8 cellular contexts compared by ENCODE assay signal in genomic region chr6:217048-217659, GRCh38.
DNase-seq lines count a peak whose midpoint lies in the region; ATAC-seq, FAIRE-seq and TF ChIP-seq lines count a peak whose summit lies in the region.

No MANE protein-coding gene starts in this region.

- H2AFZ ChIP-seq in GM23248 = no peak overlapping the region

- H3K4me3 ChIP-seq in A549 = no peak overlapping the region
- H3K4me3 ChIP-seq in GM23248 = no peak overlapping the region

- peaks cover 4% of the 10 kb centered on the region for H3K27me3 ChIP-seq in GM23248 (replicated peaks; ENCODE audit: insufficient read depth)

- FAIRE-seq in A549 (lab: Jason Lieb, UNC) = no peak

- intact Hi-C loops in activated CD8-positive, alpha-beta T cell treated with anti-CD3 and anti-CD28 coated beads for 36 hours (cut with micrococcal nuclease) = no loop called here

- peaks cover 48% of the 10 kb centered on the region for H3K4me1 Mint-ChIP-seq in activated CD8-positive, alpha-beta T cell treated with anti-CD3 and anti-CD28 coated beads for 36 hours (ENCODE audit: low read depth)

- ATAC-seq in A549 (peak in 1 of 2 experiments; percentile 89; a peak in 3 of 6 replicates), GM18519 (IDR thresholded peaks at IDR 0.05; ENCODE audit: low FRiP score, unreplicated experiment) (no peak)
- no peak for ATAC-seq in activated CD8-positive, alpha-beta T cell treated with anti-CD3 and anti-CD28 coated beads for 36 hours

- no peaks in the 10 kb centered on the region for H3K79me2 ChIP-seq in GM23248 (ENCODE audit: insufficient read depth)

- no peak for TF ChIP-seq EP300 in A549 (IDR thresholded peaks at IDR 0.05)

- TF ChIP-seq RAD21 in A549 (conservative IDR thresholded peaks at IDR 0.05 in 1 of 2, IDR thresholded peaks at IDR 0.05 in 1 of 2) = 0 out of 5 replicates have a peak, but pooled peaks of 1 of the 2 experiments have one; percentile 13

- H3K27me3 Mint-ChIP-seq in activated CD8-positive, alpha-beta T cell treated with anti-CD3 and anti-CD28 coated beads for 36 hours = no peaks in the 10 kb centered on the region

- H3K9ac ChIP-seq in GM23248 = no peak overlapping the region

- CTCF ChIA-PET in A549 (lab: Yijun Ruan, JAX) = interaction anchor here (0.7 to 2.0 kb wide), 7 partner anchors 9 to 1250 kb away, joined by 3 to 8 read pairs (median 3); no protein-coding TSS in a partner anchor
- CTCF ChIA-PET in activated CD8-positive, alpha-beta T cell treated with anti-CD3 and anti-CD28 coated beads for 36 hours (lab: Charles Lee) = interaction anchor here (0.7 to 3.6 kb wide), 19 partner anchors 9 to 228 kb away, joined by 3 to 22 read pairs (median 5); partner anchors contain the start of gene DUSP22

- DNase-seq in A549 (ENCODE audit: low read depth in 1 of 2, low spot score in 1 of 2) = peak; percentile 23 to 35
- peak; percentile 22 for DNase-seq in GM23248
- DNase-seq in activated CD8-positive, alpha-beta T cell treated with anti-CD3 and anti-CD28 coated beads for 36 hours = peak; percentile 48
- DNase-seq in islet precursor cell = peak; percentile 70
- DNase-seq in mucosa of gallbladder (ENCODE audit: low spot score) = no peak
- DNase-seq in NCI-H1048 (lab: John Stamatoyannopoulos, UW) = no peak
- no peak for DNase-seq in SW480 (ENCODE audit: low spot score)

- 47% methylated on average over 12 of the region's 12 CpGs for WGBS in A549 (ENCODE audit: missing lambda C conversion rate)
- 63 to 71% methylated on average over 12 of the region's 12 CpGs for WGBS in GM23248 (ENCODE audit: low coverage in 1 of 2, low lambda C conversion rate in 2 of 2, missing lambda C conversion rate in 2 of 2), 2 experiments

- H3K4me2 ChIP-seq in A549 = no peak overlapping the region
- no peak overlapping the region for H3K4me2 ChIP-seq in GM23248 (ENCODE audit: unreplicated experiment)

- H3K4me1 ChIP-seq in A549 (no peaks in the 10 kb centered on the region), GM23248 (ENCODE audit: insufficient read depth) (no peaks in the 10 kb centered on the region)

- 0 out of 3 replicates have a peak, but pooled peaks have one; percentile 14 for TF ChIP-seq CTCF in A549 (IDR thresholded peaks at IDR 0.05)
- TF ChIP-seq CTCF in activated CD8-positive, alpha-beta T cell treated with anti-CD3 and anti-CD28 coated beads for 36 hours (IDR thresholded peaks at IDR 0.05) = peak; percentile 59

- H3K9me2 ChIP-seq in GM23248 (ENCODE audit: insufficient read depth) = no peaks in the 10 kb centered on the region

- POLR2A ChIA-PET in A549 (lab: Yijun Ruan, JAX) = no interaction called here
- POLR2A ChIA-PET in activated CD8-positive, alpha-beta T cell treated with anti-CD3 and anti-CD28 coated beads for 36 hours (lab: Charles Lee) = interaction anchor here (0.6 to 4.7 kb wide), 7 partner anchors 8 to 276 kb away, joined by 3 to 35 read pairs (median 5); partner anchors contain the start of gene IRF4

- H3F3A ChIP-seq in GM23248 (ENCODE audit: insufficient read depth) = no peaks in the 10 kb centered on the region

- H3K27ac ChIP-seq in A549 (no peak overlapping the region), GM23248 (no peak overlapping the region)

- peaks cover 2% of the 10 kb centered on the region for H3K9me3 Mint-ChIP-seq in activated CD8-positive, alpha-beta T cell treated with anti-CD3 and anti-CD28 coated beads for 36 hours

- no peaks in the 10 kb centered on the region for H3K36me3 ChIP-seq in GM23248 (ENCODE audit: low read depth)

- H3K9me3 ChIP-seq in A549 = no peaks in the 10 kb centered on the region; the same call in 2 of the 3 replicates
- no peaks in the 10 kb centered on the region for H3K9me3 ChIP-seq in GM23248 (ENCODE audit: low read depth)

- no peaks in the 10 kb centered on the region for H3K36me3 Mint-ChIP-seq in activated CD8-positive, alpha-beta T cell treated with anti-CD3 and anti-CD28 coated beads for 36 hours (ENCODE audit: low read depth)

- TF ChIP-seq POLR2A in A549 (IDR thresholded peaks at IDR 0.05; ENCODE audit: low read length) = no peak

- in situ Hi-C loops in GM23248 (cut with MboI) = no loop called here

- no peak overlapping the region for H3K27ac Mint-ChIP-seq in activated CD8-positive, alpha-beta T cell treated with anti-CD3 and anti-CD28 coated beads for 36 hours

- no peaks in the 10 kb centered on the region for H4K20me1 ChIP-seq in GM23248 (ENCODE audit: insufficient read depth)

- H3K4me3 Mint-ChIP-seq in activated CD8-positive, alpha-beta T cell treated with anti-CD3 and anti-CD28 coated beads for 36 hours = no peak overlapping the region

TF ChIP-seq in A549, 52 proteins besides CTCF, POLR2A, EP300 and RAD21:
- no peak for TF ChIP-seq TP53 (CRISPR knock-in tag; IDR thresholded peaks at IDR 0.05)
- no peak for TF ChIP-seq BHLHE40 (IDR thresholded peaks at IDR 0.05; ENCODE audit: low read depth, low read length)
- no peak for TF ChIP-seq FOSL2 (IDR thresholded peaks at IDR 0.05)
- no peak for TF ChIP-seq FOSL2 (CRISPR knock-in tag; IDR thresholded peaks at IDR 0.05)
- no peak for TF ChIP-seq ESRRA (IDR thresholded peaks at IDR 0.05; ENCODE audit: borderline replicate concordance, low read length)
- TF ChIP-seq ZC3H11A (IDR thresholded peaks at IDR 0.05) = no peak
- TF ChIP-seq BCL3 (IDR thresholded peaks at IDR 0.05) = no peak
- no peak for TF ChIP-seq RARB (CRISPR knock-in tag; IDR thresholded peaks at IDR 0.05)
- TF ChIP-seq EHF (CRISPR knock-in tag; IDR thresholded peaks at IDR 0.05) = no peak
- no peak for TF ChIP-seq NFE2L2 (conservative IDR thresholded peaks at IDR 0.05; ENCODE audit: low read length)
- TF ChIP-seq, protein P1, sequence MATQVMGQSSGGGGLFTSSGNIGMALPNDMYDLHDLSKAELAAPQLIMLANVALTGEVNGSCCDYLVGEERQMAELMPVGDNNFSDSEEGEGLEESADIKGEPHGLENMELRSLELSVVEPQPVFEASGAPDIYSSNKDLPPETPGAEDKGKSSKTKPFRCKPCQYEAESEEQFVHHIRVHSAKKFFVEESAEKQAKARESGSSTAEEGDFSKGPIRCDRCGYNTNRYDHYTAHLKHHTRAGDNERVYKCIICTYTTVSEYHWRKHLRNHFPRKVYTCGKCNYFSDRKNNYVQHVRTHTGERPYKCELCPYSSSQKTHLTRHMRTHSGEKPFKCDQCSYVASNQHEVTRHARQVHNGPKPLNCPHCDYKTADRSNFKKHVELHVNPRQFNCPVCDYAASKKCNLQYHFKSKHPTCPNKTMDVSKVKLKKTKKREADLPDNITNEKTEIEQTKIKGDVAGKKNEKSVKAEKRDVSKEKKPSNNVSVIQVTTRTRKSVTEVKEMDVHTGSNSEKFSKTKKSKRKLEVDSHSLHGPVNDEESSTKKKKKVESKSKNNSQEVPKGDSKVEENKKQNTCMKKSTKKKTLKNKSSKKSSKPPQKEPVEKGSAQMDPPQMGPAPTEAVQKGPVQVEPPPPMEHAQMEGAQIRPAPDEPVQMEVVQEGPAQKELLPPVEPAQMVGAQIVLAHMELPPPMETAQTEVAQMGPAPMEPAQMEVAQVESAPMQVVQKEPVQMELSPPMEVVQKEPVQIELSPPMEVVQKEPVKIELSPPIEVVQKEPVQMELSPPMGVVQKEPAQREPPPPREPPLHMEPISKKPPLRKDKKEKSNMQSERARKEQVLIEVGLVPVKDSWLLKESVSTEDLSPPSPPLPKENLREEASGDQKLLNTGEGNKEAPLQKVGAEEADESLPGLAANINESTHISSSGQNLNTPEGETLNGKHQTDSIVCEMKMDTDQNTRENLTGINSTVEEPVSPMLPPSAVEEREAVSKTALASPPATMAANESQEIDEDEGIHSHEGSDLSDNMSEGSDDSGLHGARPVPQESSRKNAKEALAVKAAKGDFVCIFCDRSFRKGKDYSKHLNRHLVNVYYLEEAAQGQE (IDR thresholded peaks at IDR 0.05) = no peak
- TF ChIP-seq CEBPB (IDR thresholded peaks at IDR 0.05) = no peak
- no peak for TF ChIP-seq RFX5 (IDR thresholded peaks at IDR 0.05)
- TF ChIP-seq, protein P2, sequence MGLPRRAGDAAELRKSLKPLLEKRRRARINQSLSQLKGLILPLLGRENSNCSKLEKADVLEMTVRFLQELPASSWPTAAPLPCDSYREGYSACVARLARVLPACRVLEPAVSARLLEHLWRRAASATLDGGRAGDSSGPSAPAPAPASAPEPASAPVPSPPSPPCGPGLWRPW (IDR thresholded peaks at IDR 0.05) = no peak

Comparison
In these comparisons a context has a peak if more than half of its experiments do, and no peak if none do; other contexts are left out.
1. DNase-seq: peak in A549 (2 of 2), GM23248 (single experiment), activated CD8-positive, alpha-beta T cell treated with anti-CD3 and anti-CD28 coated beads for 36 hours (single experiment) and islet precursor cell (single experiment); none in mucosa of gallbladder (single experiment), NCI-H1048 (single experiment) and SW480 (single experiment).